ENCODE assay signal across 2 cellular contexts in the genomic region with DNA sequence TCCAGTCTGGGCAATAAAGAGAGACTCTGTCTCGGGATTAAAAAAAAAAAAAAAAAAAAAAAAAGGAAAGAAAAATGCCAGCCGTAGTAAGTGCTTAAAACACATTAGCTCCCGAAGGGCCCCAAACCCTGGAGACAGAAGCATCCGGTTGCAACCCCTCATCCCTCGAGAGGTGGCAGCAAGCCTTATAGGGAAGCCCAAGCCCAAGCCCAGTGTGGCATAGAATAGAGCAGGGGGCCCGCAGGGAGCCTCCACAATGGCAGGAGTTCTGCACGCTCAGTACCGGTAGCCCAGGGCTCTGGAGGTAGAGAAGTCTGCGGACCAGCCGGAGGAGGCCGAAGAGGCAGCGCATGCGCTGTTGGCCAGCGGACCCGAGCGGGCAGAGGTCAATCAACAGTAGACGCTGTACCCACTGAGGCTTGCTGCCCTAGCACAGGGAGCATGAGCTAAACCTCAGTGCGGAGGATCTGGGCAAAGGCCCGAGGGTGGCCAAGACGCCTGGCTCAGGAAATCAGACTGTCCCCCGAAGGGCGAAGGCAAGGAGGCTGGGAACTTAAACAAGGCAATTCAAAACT.
TF ChIP-seq lines count a peak whose summit lies in the region.

No MANE protein-coding gene starts in this region.

TF ChIP-seq in GM23338, 12 proteins besides CTCF, POLR2A, EP300 and RAD21 (continued from another document):
- TF ChIP-seq ZNF462 (CRISPR knock-in tag; IDR thresholded peaks at IDR 0.05), result no peak
- TF ChIP-seq EZH2 (IDR thresholded peaks at IDR 0.05; ENCODE audit: low read depth, unreplicated experiment), result no peak
- no peak for TF ChIP-seq ZNF114 (CRISPR knock-in tag; IDR thresholded peaks at IDR 0.05)
- TF ChIP-seq, protein P1, sequence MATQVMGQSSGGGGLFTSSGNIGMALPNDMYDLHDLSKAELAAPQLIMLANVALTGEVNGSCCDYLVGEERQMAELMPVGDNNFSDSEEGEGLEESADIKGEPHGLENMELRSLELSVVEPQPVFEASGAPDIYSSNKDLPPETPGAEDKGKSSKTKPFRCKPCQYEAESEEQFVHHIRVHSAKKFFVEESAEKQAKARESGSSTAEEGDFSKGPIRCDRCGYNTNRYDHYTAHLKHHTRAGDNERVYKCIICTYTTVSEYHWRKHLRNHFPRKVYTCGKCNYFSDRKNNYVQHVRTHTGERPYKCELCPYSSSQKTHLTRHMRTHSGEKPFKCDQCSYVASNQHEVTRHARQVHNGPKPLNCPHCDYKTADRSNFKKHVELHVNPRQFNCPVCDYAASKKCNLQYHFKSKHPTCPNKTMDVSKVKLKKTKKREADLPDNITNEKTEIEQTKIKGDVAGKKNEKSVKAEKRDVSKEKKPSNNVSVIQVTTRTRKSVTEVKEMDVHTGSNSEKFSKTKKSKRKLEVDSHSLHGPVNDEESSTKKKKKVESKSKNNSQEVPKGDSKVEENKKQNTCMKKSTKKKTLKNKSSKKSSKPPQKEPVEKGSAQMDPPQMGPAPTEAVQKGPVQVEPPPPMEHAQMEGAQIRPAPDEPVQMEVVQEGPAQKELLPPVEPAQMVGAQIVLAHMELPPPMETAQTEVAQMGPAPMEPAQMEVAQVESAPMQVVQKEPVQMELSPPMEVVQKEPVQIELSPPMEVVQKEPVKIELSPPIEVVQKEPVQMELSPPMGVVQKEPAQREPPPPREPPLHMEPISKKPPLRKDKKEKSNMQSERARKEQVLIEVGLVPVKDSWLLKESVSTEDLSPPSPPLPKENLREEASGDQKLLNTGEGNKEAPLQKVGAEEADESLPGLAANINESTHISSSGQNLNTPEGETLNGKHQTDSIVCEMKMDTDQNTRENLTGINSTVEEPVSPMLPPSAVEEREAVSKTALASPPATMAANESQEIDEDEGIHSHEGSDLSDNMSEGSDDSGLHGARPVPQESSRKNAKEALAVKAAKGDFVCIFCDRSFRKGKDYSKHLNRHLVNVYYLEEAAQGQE (IDR thresholded peaks at IDR 0.05; ENCODE audit: unreplicated experiment), result no peak
- TF ChIP-seq CREB1 (CRISPR knock-in tag; IDR thresholded peaks at IDR 0.05; ENCODE audit: low read depth), result no peak
- no peak for TF ChIP-seq POLR2AphosphoS5 (IDR thresholded peaks at IDR 0.05; ENCODE audit: low read depth)
- no peak for TF ChIP-seq JUNB (IDR thresholded peaks at IDR 0.05; ENCODE audit: unreplicated experiment)
- no peak for TF ChIP-seq EZH2phosphoT487 (IDR thresholded peaks at IDR 0.05; ENCODE audit: unreplicated experiment)

TF ChIP-seq in WTC11, 78 proteins besides CTCF, POLR2A, EP300 and RAD21 (continued from another document):
- TF ChIP-seq ZNF219 (CRISPR knock-in tag; IDR thresholded peaks at IDR 0.05; ENCODE audit: borderline replicate concordance), result no peak
TF ChIP-seq in WTC11: peak in this region for 0.
